Comparison of ENCODE assay signal across 8 cellular contexts in the genomic region with DNA sequence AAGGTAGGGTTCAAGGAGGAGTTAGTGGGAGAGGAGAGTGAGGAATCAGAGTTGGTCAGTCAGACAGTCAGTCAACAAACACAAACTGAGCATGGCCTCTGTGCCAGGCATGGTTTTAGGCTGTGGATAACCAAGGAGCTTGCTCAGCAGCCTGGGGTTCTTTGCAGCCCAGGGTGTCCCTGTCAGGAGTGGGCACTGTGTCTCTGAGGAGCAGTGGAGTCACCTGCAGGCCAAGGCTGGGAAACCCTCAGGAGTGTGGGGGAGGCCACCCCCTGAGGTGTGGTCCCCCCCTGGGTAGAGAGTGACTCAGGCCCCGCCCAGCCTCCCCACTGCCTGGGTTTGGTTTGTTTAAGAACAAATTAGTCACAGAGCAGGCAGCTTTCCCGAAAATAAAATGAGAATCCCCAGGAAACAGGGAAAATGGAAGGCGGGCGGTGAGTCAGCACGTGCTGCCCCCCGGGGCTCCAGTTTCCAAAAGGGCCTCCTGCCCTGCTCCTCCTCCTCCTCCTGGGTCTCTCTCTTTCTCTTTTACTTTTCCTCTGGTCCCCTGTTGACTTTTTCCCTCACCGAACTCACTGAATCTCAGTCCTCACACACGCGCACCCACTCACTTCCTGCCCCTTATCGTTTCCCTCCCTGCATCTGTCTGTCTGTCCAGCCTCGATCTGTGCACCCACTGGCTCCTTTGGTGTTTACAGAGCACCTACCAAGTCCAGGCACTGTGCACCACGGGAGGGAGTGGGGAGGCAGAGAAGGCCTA. TPM values are rescaled to one million over a fixed set of nuclear protein-coding genes. Genes with fewer than 3 reads are reported as not detected.
DNase-seq lines count a peak whose midpoint lies in the region; ATAC-seq and TF ChIP-seq lines count a peak whose summit lies in the region.

No MANE protein-coding gene starts in this region.

- H3K9me3 ChIP-seq in duodenal mucosa (ENCODE audit: control insufficient read depth in 1 of 2, low read length in 2 of 2) = no peaks in the 10 kb centered on the region

- CTCF ChIA-PET in activated CD4-positive, alpha-beta T cell treated with anti-CD3 and anti-CD28 coated beads, Interleukin-2, amount 10 ng/mL, durations not matched to agents 7 days and 5 days (lab: Charles Lee) = interaction anchor here (1.1 to 2.0 kb wide), 6 partner anchors 10 to 64 kb away, joined by 3 to 7 read pairs (median 4); no protein-coding TSS in a partner anchor

- no peaks in the 10 kb centered on the region for H3K9me3 Mint-ChIP-seq in activated CD4-positive, alpha-beta T cell treated with anti-CD3 and anti-CD28 coated beads, Interleukin-2, amount 10 ng/mL, durations not matched to agents 7 days and 5 days
- no peaks in the 10 kb centered on the region for H3K9me3 Mint-ChIP-seq in mesothelial cell of epicardium

- TF ChIP-seq CTCF in 22Rv1 (IDR thresholded peaks at IDR 0.05) = no peak
- TF ChIP-seq CTCF in mesothelial cell of epicardium (IDR thresholded peaks at IDR 0.05; ENCODE audit: unreplicated experiment) = no peak

- H3K27ac ChIP-seq in 22Rv1 = peak overlapping the region; percentile 57
- peak overlapping the region; percentile 94 for H3K27ac ChIP-seq in duodenal mucosa (ENCODE audit: low read depth, low read length)

- ATAC-seq in GM18519 (IDR thresholded peaks at IDR 0.05; ENCODE audit: low FRiP score, unreplicated experiment) = no peak

- H3K36me3 Mint-ChIP-seq in activated CD4-positive, alpha-beta T cell treated with anti-CD3 and anti-CD28 coated beads, Interleukin-2, amount 10 ng/mL, durations not matched to agents 7 days and 5 days (ENCODE audit: low read depth) = no peaks in the 10 kb centered on the region
- no peaks in the 10 kb centered on the region for H3K36me3 Mint-ChIP-seq in mesothelial cell of epicardium

- H3K27ac Mint-ChIP-seq in activated CD4-positive, alpha-beta T cell treated with anti-CD3 and anti-CD28 coated beads, Interleukin-2, amount 10 ng/mL, durations not matched to agents 7 days and 5 days = peak overlapping the region; percentile 73
- peak overlapping the region; percentile 73 for H3K27ac Mint-ChIP-seq in mesothelial cell of epicardium

- POLR2A ChIA-PET in activated CD4-positive, alpha-beta T cell treated with anti-CD3 and anti-CD28 coated beads, Interleukin-2, amount 10 ng/mL, durations not matched to agents 7 days and 5 days (lab: Charles Lee) = no interaction called here

- peak overlapping the region; percentile 47 for H3K4me3 Mint-ChIP-seq in activated CD4-positive, alpha-beta T cell treated with anti-CD3 and anti-CD28 coated beads, Interleukin-2, amount 10 ng/mL, durations not matched to agents 7 days and 5 days
- no peak overlapping the region for H3K4me3 Mint-ChIP-seq in mesothelial cell of epicardium

- peak overlapping the region in 1 of 2 donors; percentile 45 for H3K4me3 ChIP-seq in duodenal mucosa (ENCODE audit: low read depth in 1 of 2, low read length in 2 of 2)

- peaks cover 45% of the 10 kb centered on the region for H3K4me1 Mint-ChIP-seq in activated CD4-positive, alpha-beta T cell treated with anti-CD3 and anti-CD28 coated beads, Interleukin-2, amount 10 ng/mL, durations not matched to agents 7 days and 5 days
- H3K4me1 Mint-ChIP-seq in mesothelial cell of epicardium = peaks cover 35% of the 10 kb centered on the region

- H3K9ac ChIP-seq in duodenal mucosa (ENCODE audit: low read depth in 1 of 2, low read length in 2 of 2) = peak overlapping the region; percentile 60 to 63

- DNase-seq in HCEC 1CT (peak; percentile 93), mesothelial cell of epicardium (ENCODE audit: low spot score in 2 of 2, unreplicated experiment in 2 of 2) (no peak), NCI-H524 (lab: John Stamatoyannopoulos, UW) (no peak)
- DNase-seq in activated CD4-positive, alpha-beta T cell treated with anti-CD3 and anti-CD28 coated beads, Interleukin-2, amount 10 ng/mL, durations not matched to agents 7 days and 5 days = peak; percentile 44
- DNase-seq in stimulated activated naive CD4-positive, alpha-beta T cell (lab: John Stamatoyannopoulos, UW) = peak in 5 of 6 experiments; percentile 7 to 36 (median 19)

- no peaks in the 10 kb centered on the region for H3K36me3 ChIP-seq in duodenal mucosa (ENCODE audit: control insufficient read depth in 1 of 2, insufficient read depth in 2 of 2, low read length in 2 of 2)

- peaks cover 15% of the 10 kb centered on the region for H3K27me3 Mint-ChIP-seq in activated CD4-positive, alpha-beta T cell treated with anti-CD3 and anti-CD28 coated beads, Interleukin-2, amount 10 ng/mL, durations not matched to agents 7 days and 5 days
- H3K27me3 Mint-ChIP-seq in mesothelial cell of epicardium (ENCODE audit: low read depth) = no peaks in the 10 kb centered on the region

- no peaks in the 10 kb centered on the region for H3K27me3 ChIP-seq in duodenal mucosa (ENCODE audit: control insufficient read depth in 1 of 2, insufficient read depth in 2 of 2, low read length in 2 of 2)

- peaks cover 41 to 48% of the 10 kb centered on the region in 2 donors for H3K4me1 ChIP-seq in duodenal mucosa (ENCODE audit: control insufficient read depth in 1 of 2, insufficient read depth in 2 of 2, low read length in 2 of 2)

RNA-seq across cellular contexts. Expression of gene SOCS3, which starts 44.3 kb away (rescaled TPM):
- 10 to 100 TPM; 22.2 to 24.4 TPM for total RNA-seq in activated CD4-positive, alpha-beta T cell treated with anti-CD3 and anti-CD28 coated beads, Interleukin-2, amount 10 ng/mL, durations not matched to agents 7 days and 5 days
- 45.7 to 50.0 TPM (median 49.8 TPM) in 3 replicates for total RNA-seq in mesothelial cell of epicardium

Comparison
In these comparisons a context has a peak if more than half of its experiments do, and no peak if none do; other contexts are left out.
1. DNase-seq: peak in HCEC 1CT (single experiment), activated CD4-positive, alpha-beta T cell treated with anti-CD3 and anti-CD28 coated beads, Interleukin-2, amount 10 ng/mL, durations not matched to agents 7 days and 5 days (single experiment) and stimulated activated naive CD4-positive, alpha-beta T cell (5 of 6); none in mesothelial cell of epicardium (0 of 2) and NCI-H524 (0 of 2).